1 cellular context compared by ENCODE assay signal in the genomic region with DNA sequence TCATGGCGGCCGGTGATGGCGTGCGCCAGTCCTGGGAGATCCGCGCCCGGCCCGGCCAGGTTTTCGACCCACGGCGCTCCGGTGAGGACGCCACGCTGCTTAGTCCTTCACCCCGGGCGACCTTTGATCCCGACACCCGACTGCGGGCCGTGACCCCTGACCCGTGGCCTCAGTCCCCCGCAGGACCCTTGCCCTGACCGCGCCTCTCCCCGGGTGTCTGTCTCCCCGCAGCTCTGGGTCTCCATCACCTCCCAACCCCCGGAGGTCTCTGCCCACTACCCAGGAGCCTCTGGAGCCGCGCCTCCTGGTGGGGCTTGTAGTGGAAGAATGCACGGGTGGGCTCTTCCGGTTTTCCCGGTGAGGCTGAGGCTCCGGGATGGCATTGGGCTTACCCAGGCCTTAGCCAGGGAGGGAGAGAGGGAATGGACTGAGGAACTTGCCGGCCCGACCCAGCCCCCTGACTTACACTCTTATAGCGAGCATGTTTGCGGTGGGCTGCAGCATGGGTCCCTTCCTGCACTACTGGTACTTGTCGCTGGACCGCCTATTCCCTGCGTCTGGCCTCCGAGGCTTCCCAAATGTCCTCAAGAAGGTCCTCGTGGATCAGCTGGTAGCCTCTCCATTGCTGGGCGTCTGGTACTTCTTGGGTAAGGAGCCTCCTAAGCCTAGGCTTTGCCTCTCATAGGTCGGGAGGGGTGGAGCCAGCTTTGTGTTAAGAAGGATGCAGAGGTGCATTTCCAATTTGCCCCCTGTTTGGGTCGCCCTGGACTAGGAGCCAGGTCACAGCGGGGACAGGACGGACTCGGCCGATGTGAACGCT.
TF ChIP-seq lines count a peak whose summit lies in the region.

No MANE protein-coding gene starts in this region.

TF ChIP-seq in K562, 482 proteins besides CTCF, POLR2A, EP300 and RAD21 (continued from another document and continues in another):
- TF ChIP-seq, protein P1, sequence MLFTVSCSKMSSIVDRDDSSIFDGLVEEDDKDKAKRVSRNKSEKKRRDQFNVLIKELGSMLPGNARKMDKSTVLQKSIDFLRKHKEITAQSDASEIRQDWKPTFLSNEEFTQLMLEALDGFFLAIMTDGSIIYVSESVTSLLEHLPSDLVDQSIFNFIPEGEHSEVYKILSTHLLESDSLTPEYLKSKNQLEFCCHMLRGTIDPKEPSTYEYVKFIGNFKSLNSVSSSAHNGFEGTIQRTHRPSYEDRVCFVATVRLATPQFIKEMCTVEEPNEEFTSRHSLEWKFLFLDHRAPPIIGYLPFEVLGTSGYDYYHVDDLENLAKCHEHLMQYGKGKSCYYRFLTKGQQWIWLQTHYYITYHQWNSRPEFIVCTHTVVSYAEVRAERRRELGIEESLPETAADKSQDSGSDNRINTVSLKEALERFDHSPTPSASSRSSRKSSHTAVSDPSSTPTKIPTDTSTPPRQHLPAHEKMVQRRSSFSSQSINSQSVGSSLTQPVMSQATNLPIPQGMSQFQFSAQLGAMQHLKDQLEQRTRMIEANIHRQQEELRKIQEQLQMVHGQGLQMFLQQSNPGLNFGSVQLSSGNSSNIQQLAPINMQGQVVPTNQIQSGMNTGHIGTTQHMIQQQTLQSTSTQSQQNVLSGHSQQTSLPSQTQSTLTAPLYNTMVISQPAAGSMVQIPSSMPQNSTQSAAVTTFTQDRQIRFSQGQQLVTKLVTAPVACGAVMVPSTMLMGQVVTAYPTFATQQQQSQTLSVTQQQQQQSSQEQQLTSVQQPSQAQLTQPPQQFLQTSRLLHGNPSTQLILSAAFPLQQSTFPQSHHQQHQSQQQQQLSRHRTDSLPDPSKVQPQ (CRISPR knock-in tag; IDR thresholded peaks at IDR 0.05; ENCODE audit: borderline replicate concordance), result no peak
- TF ChIP-seq RBM34 (IDR thresholded peaks at IDR 0.05; ENCODE audit: borderline replicate concordance, insufficient read depth, low read length) (no peak), ZBTB7A (IDR thresholded peaks at IDR 0.05; ENCODE audit: borderline replicate concordance, control insufficient read depth, low read depth, low read length) (peak; percentile 68; the same call in 1 of the 2 replicates), ZNF24 (IDR thresholded peaks at IDR 0.05) (no peak), MAFG (tag; conservative IDR thresholded peaks at IDR 0.05) (no peak), HNRNPUL1 (IDR thresholded peaks at IDR 0.05; ENCODE audit: low read length) (no peak), ZNF347 (CRISPR knock-in tag; IDR thresholded peaks at IDR 0.05; ENCODE audit: low read depth) (no peak), LARP7 (IDR thresholded peaks at IDR 0.05) (no peak), ZNF431 (CRISPR knock-in tag; IDR thresholded peaks at IDR 0.05) (0 out of 2 replicates have a peak, but pooled peaks have one; percentile 14), ZEB2 (IDR thresholded peaks at IDR 0.05) (no peak), CEBPG (CRISPR knock-in tag; IDR thresholded peaks at IDR 0.05) (no peak), CEBPG (tag; conservative IDR thresholded peaks at IDR 0.05 in 1 of 2, IDR thresholded peaks at IDR 0.05 in 1 of 2) (no peak), TRIM28 (IDR thresholded peaks at IDR 0.05) (no peak), TRIM24 (IDR thresholded peaks at IDR 0.05) (no peak), ZNF197 (CRISPR knock-in tag; IDR thresholded peaks at IDR 0.05; ENCODE audit: low read depth) (no peak), TSHZ1 (CRISPR knock-in tag; IDR thresholded peaks at IDR 0.05) (no peak), FOXK1 (CRISPR knock-in tag; IDR thresholded peaks at IDR 0.05; ENCODE audit: borderline replicate concordance) (peak; percentile 86), ATF2 (CRISPR knock-in tag; IDR thresholded peaks at IDR 0.05) (no peak), POLR2B (IDR thresholded peaks at IDR 0.05; ENCODE audit: low read depth, partially characterized antibody) (peak; percentile 32), ZBTB40 (IDR thresholded peaks at IDR 0.05) (no peak), ZBTB40 (CRISPR knock-in tag; IDR thresholded peaks at IDR 0.05) (no peak), RNF2 (IDR thresholded peaks at IDR 0.05) (no peak), MTA1 (IDR thresholded peaks at IDR 0.05; ENCODE audit: borderline replicate concordance) (0 out of 2 replicates have a peak, but pooled peaks have one; percentile 20), ELF1 (tag; IDR thresholded peaks at IDR 0.05) (no peak), ZNF239 (CRISPR knock-in tag; IDR thresholded peaks at IDR 0.05) (0 out of 2 replicates have a peak, but pooled peaks have one; percentile 24), NELFE (IDR thresholded peaks at IDR 0.05; ENCODE audit: insufficient read depth, insufficient read length) (no peak), ZNF280A (IDR thresholded peaks at IDR 0.05; ENCODE audit: low read depth, partially characterized antibody) (no peak), POLR2G (IDR thresholded peaks at IDR 0.05; ENCODE audit: low read depth, low read length) (peak; percentile 42; the same call in 1 of the 2 replicates), RBFOX2 (IDR thresholded peaks at IDR 0.05; ENCODE audit: low read depth, low read length) (peak; percentile 68), HMGN3 (IDR thresholded peaks at IDR 0.05; ENCODE audit: borderline replicate concordance, extremely low read depth, insufficient read length, low read depth, low read length) (no peak), HNRNPH1 (optimal IDR thresholded peaks at IDR 0.05; ENCODE audit: low read depth, low read length) (no peak), KDM5B (IDR thresholded peaks at IDR 0.05; ENCODE audit: insufficient replicate concordance, low read depth, low read length) (peak; percentile 10), ZNF561 (CRISPR knock-in tag; conservative IDR thresholded peaks at IDR 0.05) (no peak), TEAD1 (CRISPR knock-in tag; IDR thresholded peaks at IDR 0.05) (0 out of 4 replicates have a peak, but pooled peaks of 1 of the 2 experiments have one; percentile 37), ZSCAN29 (IDR thresholded peaks at IDR 0.05) (no peak), NR2C2 (CRISPR knock-in tag; IDR thresholded peaks at IDR 0.05) (peak; percentile 75), NR2C2 (tag; IDR thresholded peaks at IDR 0.05) (peak; percentile 95), PHF20 (IDR thresholded peaks at IDR 0.05; ENCODE audit: partially characterized antibody) (peak; percentile 39), RCOR1 (IDR thresholded peaks at IDR 0.05; ENCODE audit: borderline replicate concordance in 1 of 2, low read depth in 2 of 2, low read length in 2 of 2) (peak in 1 of 2 experiments; percentile 24; a peak in 2 of 4 replicates), ZNF77 (CRISPR knock-in tag; IDR thresholded peaks at IDR 0.05) (no peak)
- TF ChIP-seq, protein P2, sequence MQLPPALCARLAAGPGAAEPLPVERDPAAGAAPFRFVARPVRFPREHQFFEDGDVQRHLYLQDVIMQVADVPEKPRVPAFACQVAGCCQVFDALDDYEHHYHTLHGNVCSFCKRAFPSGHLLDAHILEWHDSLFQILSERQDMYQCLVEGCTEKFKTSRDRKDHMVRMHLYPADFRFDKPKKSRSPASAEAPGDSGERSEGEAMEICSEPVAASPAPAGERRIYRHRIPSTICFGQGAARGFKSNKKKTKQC (CRISPR knock-in tag; IDR thresholded peaks at IDR 0.05), result peak; percentile 47; the same call in 1 of the 2 replicates
